19 cellular contexts compared by ENCODE assay signal in the genomic region with DNA sequence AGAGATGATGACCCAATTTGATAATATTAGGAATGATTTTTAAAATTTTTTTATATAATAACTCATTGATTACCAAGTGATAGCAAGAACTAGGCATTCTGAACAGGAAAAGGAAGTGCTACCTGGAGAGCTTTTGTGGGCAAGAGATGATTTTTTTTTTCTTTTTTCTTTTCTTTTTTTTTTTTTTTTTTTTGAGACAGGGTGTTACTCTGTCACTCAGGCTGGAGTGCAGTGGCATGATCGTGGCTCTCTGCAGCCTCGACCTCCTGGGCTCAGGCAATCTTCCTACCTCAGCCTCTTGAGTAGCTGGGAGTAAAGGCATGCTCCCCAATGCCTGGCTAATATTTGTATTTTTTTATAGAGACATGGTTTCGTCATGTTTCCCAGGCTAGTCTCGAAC. TPM values are rescaled to one million over a fixed set of nuclear protein-coding genes. Genes with fewer than 3 reads are reported as not detected.
A peak's percentile ranks its signal among the peaks of the same experiment; 100 is the strongest.
DNase-seq lines count a peak whose midpoint lies in the region; ATAC-seq and TF ChIP-seq lines count a peak whose summit lies in the region.
"Had no signal": no experiment of that assay in that cellular context is flagged by ENCODE, and none has a peak within 500 bp of the region (broad histone marks: within the 10 kb centered on the region; RNA-seq: fewer than 3 reads in every experiment).

No MANE protein-coding gene starts in this region.

- peak overlapping the region; percentile 81 to 88 for H3K27ac Mint-ChIP-seq in natural killer cell
- H3K27ac Mint-ChIP-seq in natural killer cell treated with Interleukin-12 subunit alpha and Interleukin-12 subunit beta and Interleukin-15 and Interleukin-18, amount 100 ng/mL, for 72 hours = peak overlapping the region in 1 of 2 donors; percentile 72
- H3K27ac Mint-ChIP-seq in activated naive CD8-positive, alpha-beta T cell treated with anti-CD3 and anti-CD28 coated beads for 36 hours = peak overlapping the region; percentile 17
- peak overlapping the region in 4 of 6 donors; percentile 84 to 94 (median 89) for H3K27ac Mint-ChIP-seq in naive B cell

- no peak overlapping the region for H3K4me3 Mint-ChIP-seq in natural killer cell
- no peak overlapping the region for H3K4me3 Mint-ChIP-seq in natural killer cell treated with Interleukin-12 subunit alpha and Interleukin-12 subunit beta and Interleukin-15 and Interleukin-18, amount 100 ng/mL, for 72 hours
- no peak overlapping the region for H3K4me3 Mint-ChIP-seq in activated naive CD8-positive, alpha-beta T cell treated with anti-CD3 and anti-CD28 coated beads for 36 hours
- peak overlapping the region in 2 of 8 donors; percentile 53 to 65 for H3K4me3 Mint-ChIP-seq in naive B cell

- H3K27me3 Mint-ChIP-seq in natural killer cell (ENCODE audit: low read depth in 2 of 2) (no peaks in the 10 kb centered on the region), naive B cell (no peaks in the 10 kb centered on the region)
- H3K27me3 Mint-ChIP-seq in natural killer cell treated with Interleukin-12 subunit alpha and Interleukin-12 subunit beta and Interleukin-15 and Interleukin-18, amount 100 ng/mL, for 72 hours = no peaks in the 10 kb centered on the region
- no peaks in the 10 kb centered on the region for H3K27me3 Mint-ChIP-seq in activated naive CD8-positive, alpha-beta T cell treated with anti-CD3 and anti-CD28 coated beads for 36 hours

- ATAC-seq in natural killer cell = no peak
- ATAC-seq in natural killer cell treated with Interleukin-12 subunit alpha and Interleukin-12 subunit beta and Interleukin-15 and Interleukin-18, amount 100 ng/mL, for 72 hours = no peak
- no peak for ATAC-seq in naive B cell (ENCODE audit: low read depth in 2 of 2)
- ATAC-seq in HG02884 (IDR thresholded peaks at IDR 0.05; ENCODE audit: unreplicated experiment) = no peak
- ATAC-seq: body of pancreas, heart left ventricle, sciatic nerve had no signal

- DNase-seq in natural killer cell (no peak), naive B cell (no peak), NCI-H1417 (lab: John Stamatoyannopoulos, UW) (no peak), NOMO-1 treated with DMSO at 0.1 percent for 48 hours (lab: John Stamatoyannopoulos, UW; ENCODE audit: unreplicated experiment) (no peak)
- DNase-seq in natural killer cell treated with Interleukin-12 subunit alpha and Interleukin-12 subunit beta and Interleukin-15 and Interleukin-18, amount 100 ng/mL, for 72 hours (ENCODE audit: low spot score) = no peak
- DNase-seq in activated naive CD8-positive, alpha-beta T cell treated with anti-CD3 and anti-CD28 coated beads for 36 hours = no peak
- DNase-seq in effector CD4-positive, alpha-beta T cell = no peak
- DNase-seq: activated CD4-positive, alpha-beta T cell treated with anti-CD3 and anti-CD28 coated beads, Interleukin-2, amount 50 U/mL, for 4 hours; body of pancreas; dermis blood vessel endothelial cell; heart left ventricle; islet precursor cell; mesenchymal stem cell; MG63; NCI-H1694 treated with DMSO at 0.1 percent for 48 hours; nucleus accumbens; SHP77 had no signal

- intact Hi-C loops in natural killer cell (cut with micrococcal nuclease) = no loop called here

- H3K9me3 Mint-ChIP-seq in natural killer cell (no peaks in the 10 kb centered on the region), naive B cell (no peaks in the 10 kb centered on the region)
- no peaks in the 10 kb centered on the region for H3K9me3 Mint-ChIP-seq in natural killer cell treated with Interleukin-12 subunit alpha and Interleukin-12 subunit beta and Interleukin-15 and Interleukin-18, amount 100 ng/mL, for 72 hours
- no peaks in the 10 kb centered on the region for H3K9me3 Mint-ChIP-seq in activated naive CD8-positive, alpha-beta T cell treated with anti-CD3 and anti-CD28 coated beads for 36 hours

- H3K36me3 Mint-ChIP-seq in natural killer cell (no peaks in the 10 kb centered on the region), naive B cell (peaks cover 0 to 5% of the 10 kb centered on the region in 2 donors)
- no peaks in the 10 kb centered on the region for H3K36me3 Mint-ChIP-seq in natural killer cell treated with Interleukin-12 subunit alpha and Interleukin-12 subunit beta and Interleukin-15 and Interleukin-18, amount 100 ng/mL, for 72 hours
- peaks cover 27% of the 10 kb centered on the region for H3K36me3 Mint-ChIP-seq in activated naive CD8-positive, alpha-beta T cell treated with anti-CD3 and anti-CD28 coated beads for 36 hours

- H3K4me1 Mint-ChIP-seq in natural killer cell = peaks cover 69 to 72% of the 10 kb centered on the region in 2 donors
- H3K4me1 Mint-ChIP-seq in natural killer cell treated with Interleukin-12 subunit alpha and Interleukin-12 subunit beta and Interleukin-15 and Interleukin-18, amount 100 ng/mL, for 72 hours (ENCODE audit: low read depth in 2 of 2) = peaks cover 55 to 64% of the 10 kb centered on the region in 2 donors
- H3K4me1 Mint-ChIP-seq in activated naive CD8-positive, alpha-beta T cell treated with anti-CD3 and anti-CD28 coated beads for 36 hours = peaks cover 66% of the 10 kb centered on the region
- peaks cover 62 to 81% (median 73%) of the 10 kb centered on the region in 3 donors for H3K4me1 Mint-ChIP-seq in naive B cell

- TF ChIP-seq CTCF in natural killer cell (IDR thresholded peaks at IDR 0.05) = no peak

RNA-seq across cellular contexts. Expression of gene TNRC6B, which starts 40.4 kb away (rescaled TPM):
- 100 to 1,000 TPM; 112 to 141 (median 138) TPM for total RNA-seq in natural killer cell
- total RNA-seq in natural killer cell treated with Interleukin-12 subunit alpha and Interleukin-12 subunit beta and Interleukin-15 and Interleukin-18, amount 100 ng/mL, for 72 hours = 10 to 100 TPM; 43.6 to 52.7 TPM
- total RNA-seq in activated naive CD8-positive, alpha-beta T cell treated with anti-CD3 and anti-CD28 coated beads for 36 hours = 10 to 100 TPM; 35.9 to 37.5 TPM
- polyA plus RNA-seq in naive B cell (ENCODE audit: low read depth in 6 of 6) = 100 to 1,000 TPM in 4 of 6 donors, 10 to 100 TPM in 2; 37.3 to 171 (median 109) TPM
